Comparison of ENCODE assay signal across 7 cellular contexts in the genomic region with DNA sequence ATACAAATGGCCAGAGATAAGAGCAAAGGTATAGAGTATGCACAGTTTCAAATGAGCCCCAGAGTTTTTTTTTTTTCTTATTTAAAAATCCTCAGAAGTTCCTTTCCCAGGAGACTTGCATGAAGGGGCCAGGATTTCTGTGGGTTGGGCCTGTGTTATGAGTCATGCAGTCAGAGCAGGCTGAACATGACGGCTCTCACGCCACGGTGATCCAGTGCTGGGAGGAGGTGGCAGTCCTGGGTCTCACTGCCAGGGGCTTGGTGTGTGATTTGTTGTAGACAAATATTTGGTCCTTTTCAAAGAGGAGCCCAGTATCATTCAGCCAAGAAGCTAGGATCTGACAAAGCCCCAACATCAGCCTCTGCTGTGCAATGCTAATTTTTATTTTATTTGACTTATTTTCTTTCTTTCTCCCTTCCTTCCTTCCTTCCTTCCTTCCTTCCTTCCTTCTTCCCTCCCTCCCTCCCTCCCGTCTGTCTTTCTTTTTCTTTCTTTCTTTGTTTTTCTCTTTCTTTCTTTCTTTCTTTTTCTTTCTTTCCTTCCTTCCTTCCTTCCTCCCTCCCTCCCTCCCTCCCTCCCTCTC. TPM values are rescaled to one million over a fixed set of nuclear protein-coding genes. Genes with fewer than 3 reads are reported as not detected.
DNase-seq lines count a peak whose midpoint lies in the region; ATAC-seq and TF ChIP-seq lines count a peak whose summit lies in the region.

No MANE protein-coding gene starts in this region.

- no peak overlapping the region for H3K27ac ChIP-seq in HCT116 (ENCODE audit: low read depth, low read length)
- H3K27ac ChIP-seq in SJSA1, result peak overlapping the region; percentile 77
- peak overlapping the region in 6 of 10 donors; percentile 5 to 72 (median 55) for H3K27ac ChIP-seq in heart right ventricle
- peak overlapping the region; percentile 32 to 62 for H3K27ac ChIP-seq in thoracic aorta
- H3K27ac ChIP-seq in CD8-positive, alpha-beta T cell (ENCODE audit: low read depth, low read length), result no peak overlapping the region

- intact Hi-C loops in HCT116 (cut with micrococcal nuclease), result no loop called here
- intact Hi-C loops in heart right ventricle (cut with DNase I), result no loop called here
- intact Hi-C loops in CD8-positive, alpha-beta T cell (cut with DNase I, micrococcal nuclease), result no loop called here

- peak overlapping the region; percentile 59 for H2AFZ ChIP-seq in HCT116 (ENCODE audit: low read depth, low read length, poor library complexity, severe bottlenecking)

- TF ChIP-seq CTCF in HCT116 (IDR thresholded peaks at IDR 0.05 in 2 of 3, conservative IDR thresholded peaks at IDR 0.05 in 1 of 3; ENCODE audit: borderline replicate concordance in 1 of 3, insufficient read depth in 1 of 3, low read depth in 2 of 3, low read length in 2 of 3), result no peak
- TF ChIP-seq CTCF in heart right ventricle (IDR thresholded peaks at IDR 0.05), result no peak
- TF ChIP-seq CTCF in thoracic aorta (IDR thresholded peaks at IDR 0.05), result no peak
- no peak for TF ChIP-seq CTCF in CD8-positive, alpha-beta T cell (IDR thresholded peaks at IDR 0.05)

- BruUV-seq in HCT116 (replicated peaks; lab: Mats Ljungman, UMichigan), result no TSS peak

- H3K4me3 ChIP-seq in HCT116 (replicated peaks in 1 of 2; ENCODE audit: low read depth in 1 of 2, low read length in 2 of 2) (peak overlapping the region; percentile 12 to 13; a peak in 3 of 4 replicates), SJSA1 (no peak overlapping the region), heart right ventricle (no peak overlapping the region), thoracic aorta (peak overlapping the region; percentile 46)
- H3K4me3 ChIP-seq in CD8-positive, alpha-beta T cell (ENCODE audit: low read depth, low read length), result no peak overlapping the region

- H3K9ac ChIP-seq in HCT116 (ENCODE audit: low read length), result peak overlapping the region; percentile 28

- H3K9me3 Mint-ChIP-seq in CD8-positive, alpha-beta T cell, result no peaks in the 10 kb centered on the region
- H3K9me3 Mint-ChIP-seq in activated T-helper 17 cell treated with anti-CD3 and anti-CD28 coated beads, Interleukin-2, amount 50 U/mL, for 72 hours, result no peaks in the 10 kb centered on the region

- no peaks in the 10 kb centered on the region for H3K36me3 Mint-ChIP-seq in CD8-positive, alpha-beta T cell
- H3K36me3 Mint-ChIP-seq in activated T-helper 17 cell treated with anti-CD3 and anti-CD28 coated beads, Interleukin-2, amount 50 U/mL, for 72 hours (ENCODE audit: low read depth), result no peaks in the 10 kb centered on the region

- no peaks in the 10 kb centered on the region for H4K20me1 ChIP-seq in HCT116 (ENCODE audit: insufficient read depth)

- H3K4me1 ChIP-seq in HCT116 (ENCODE audit: control insufficient read depth in 1 of 2, insufficient read depth in 2 of 2, low read length in 2 of 2) (peaks cover 3 to 26% of the 10 kb centered on the region in 2 experiments; a peak in 3 of 4 replicates), SJSA1 (replicated peaks) (peaks cover 38% of the 10 kb centered on the region), heart right ventricle (peaks cover 0 to 30% (median 8%) of the 10 kb centered on the region in 9 donors), thoracic aorta (ENCODE audit: control insufficient read depth in 1 of 2, low read depth in 2 of 2) (peaks cover 7 to 16% of the 10 kb centered on the region in 2 donors)
- H3K4me1 ChIP-seq in CD8-positive, alpha-beta T cell (ENCODE audit: insufficient read depth, low read length), result peaks cover 8% of the 10 kb centered on the region

- TF ChIP-seq RAD21 in HCT116 (IDR thresholded peaks at IDR 0.05; ENCODE audit: low read depth), result no peak

- no peaks in the 10 kb centered on the region for H3K27me3 Mint-ChIP-seq in CD8-positive, alpha-beta T cell (ENCODE audit: low read depth)
- peaks cover 16% of the 10 kb centered on the region for H3K27me3 Mint-ChIP-seq in activated T-helper 17 cell treated with anti-CD3 and anti-CD28 coated beads, Interleukin-2, amount 50 U/mL, for 72 hours

- H3K79me2 ChIP-seq in HCT116 (ENCODE audit: insufficient read depth, low read length), result no peaks in the 10 kb centered on the region

- H3K9me3 ChIP-seq in HCT116 (ENCODE audit: control insufficient read depth in 1 of 2, insufficient read depth in 1 of 2, low read depth in 1 of 2, low read length in 2 of 2), result no peaks in the 10 kb centered on the region
- H3K9me3 ChIP-seq in SJSA1 (replicated peaks), result no peaks in the 10 kb centered on the region
- no peaks in the 10 kb centered on the region for H3K9me3 ChIP-seq in heart right ventricle
- H3K9me3 ChIP-seq in thoracic aorta, result no peaks in the 10 kb centered on the region
- no peaks in the 10 kb centered on the region for H3K9me3 ChIP-seq in CD8-positive, alpha-beta T cell (ENCODE audit: low read length)

- no peak for TF ChIP-seq POLR2A in HCT116 (IDR thresholded peaks at IDR 0.05; ENCODE audit: borderline replicate concordance, extremely low read depth, insufficient read depth, insufficient read length)

- H3K4me3 Mint-ChIP-seq in CD8-positive, alpha-beta T cell, result no peak overlapping the region
- H3K4me3 Mint-ChIP-seq in activated T-helper 17 cell treated with anti-CD3 and anti-CD28 coated beads, Interleukin-2, amount 50 U/mL, for 72 hours, result no peak overlapping the region

- CTCF ChIA-PET in HCT116 (lab: Charles Lee), result no interaction called here
- CTCF ChIA-PET in CD8-positive, alpha-beta T cell (lab: Charles Lee), result no interaction called here

- WGBS in heart right ventricle, 2 donors, result 39 to 49% methylated on average over 4 of the region's 4 CpGs

- H3K4me1 Mint-ChIP-seq in CD8-positive, alpha-beta T cell (ENCODE audit: low read depth), result peaks cover 11% of the 10 kb centered on the region
- H3K4me1 Mint-ChIP-seq in activated T-helper 17 cell treated with anti-CD3 and anti-CD28 coated beads, Interleukin-2, amount 50 U/mL, for 72 hours, result no peaks in the 10 kb centered on the region

- POLR2A ChIA-PET in HCT116 (lab: Charles Lee), result no interaction called here
- POLR2A ChIA-PET in CD8-positive, alpha-beta T cell (lab: Charles Lee), result no interaction called here

- RAD21 ChIA-PET in HCT116 (lab: Charles Lee; ENCODE audit: low non-redundant PET in 1 of 2, low total read pairs in 2 of 2, uncharacterized antibody in 2 of 2, unreplicated experiment in 2 of 2), result interaction anchor here in 1 of 2 experiments (0.7 kb wide), 1 partner anchor 61 kb away, joined by 5 read pairs; no protein-coding TSS in a partner anchor

- DNase-seq in HCT116 (ENCODE audit: low read depth, low spot score), result peak; percentile 71
- peak; percentile 90 to 97 for DNase-seq in SJSA1 (ENCODE audit: low read depth in 1 of 2, low spot score in 2 of 2)
- DNase-seq in heart right ventricle, result peak; percentile 70 to 73
- DNase-seq in thoracic aorta (ENCODE audit: low spot score), result peak; percentile 74
- no peak for DNase-seq in OCI-M2 (lab: John Stamatoyannopoulos, UW; ENCODE audit: unreplicated experiment)
- no peak for DNase-seq in CD8-positive, alpha-beta T cell

- H3K36me3 ChIP-seq in HCT116 (ENCODE audit: control insufficient read depth in 1 of 2, insufficient read depth in 2 of 2, low read length in 2 of 2) (no peaks in the 10 kb centered on the region), SJSA1 (no peaks in the 10 kb centered on the region), heart right ventricle (no peaks in the 10 kb centered on the region), thoracic aorta (no peaks in the 10 kb centered on the region)
- H3K36me3 ChIP-seq in CD8-positive, alpha-beta T cell (ENCODE audit: insufficient read depth, low read length), result no peaks in the 10 kb centered on the region

- H3K9me2 ChIP-seq in HCT116 (ENCODE audit: insufficient read depth), result no peaks in the 10 kb centered on the region

- H3K27me3 ChIP-seq in HCT116 (ENCODE audit: insufficient read depth, low read length) (no peaks in the 10 kb centered on the region), SJSA1 (replicated peaks) (no peaks in the 10 kb centered on the region), heart right ventricle (no peaks in the 10 kb centered on the region), thoracic aorta (replicated peaks; ENCODE audit: insufficient read depth) (no peaks in the 10 kb centered on the region)
- no peaks in the 10 kb centered on the region for H3K27me3 ChIP-seq in CD8-positive, alpha-beta T cell (ENCODE audit: insufficient read depth, low read length)

- H3K4me2 ChIP-seq in HCT116 (ENCODE audit: low read length), result peak overlapping the region; percentile 65

- ATAC-seq in HCT116, result peak; percentile 99
- peak; percentile 72 to 98 (median 94) for ATAC-seq in heart right ventricle
- peak; percentile 80 for ATAC-seq in thoracic aorta (ENCODE audit: insufficient number of reproducible peaks, low FRiP score, low read depth)
- ATAC-seq in CD8-positive, alpha-beta T cell, result no peak
- ATAC-seq in activated T-helper 17 cell treated with anti-CD3 and anti-CD28 coated beads, Interleukin-2, amount 50 U/mL, for 72 hours (replicated peaks), result no peak

- no peak overlapping the region for H3K27ac Mint-ChIP-seq in CD8-positive, alpha-beta T cell
- no peak overlapping the region for H3K27ac Mint-ChIP-seq in activated T-helper 17 cell treated with anti-CD3 and anti-CD28 coated beads, Interleukin-2, amount 50 U/mL, for 72 hours

TF ChIP-seq in HCT116, 20 proteins besides CTCF, POLR2A, EP300 and RAD21:
- TF ChIP-seq JUND (IDR thresholded peaks at IDR 0.05) (peak; percentile 77), CBX3 (IDR thresholded peaks at IDR 0.05; ENCODE audit: low read depth) (peak; percentile 35; the same call in 1 of the 2 replicates), ELF1 (IDR thresholded peaks at IDR 0.05; ENCODE audit: borderline replicate concordance, low read depth) (no peak), MAX (IDR thresholded peaks at IDR 0.05) (no peak), POLR2AphosphoS5 (IDR thresholded peaks at IDR 0.05; ENCODE audit: low read depth, low read length) (peak; percentile 71), TCF7L2 (IDR thresholded peaks at IDR 0.05; ENCODE audit: borderline replicate concordance, extremely low read depth, insufficient read depth, insufficient read length) (no peak), FOSL1 (IDR thresholded peaks at IDR 0.05; ENCODE audit: low read depth) (peak; percentile 78), SP1 (IDR thresholded peaks at IDR 0.05; ENCODE audit: low read depth) (0 out of 2 replicates have a peak, but pooled peaks have one; percentile 12)

RNA-seq across cellular contexts. Expression of gene KCNE4, which starts 10.4 kb away (rescaled TPM):
- not detected for total RNA-seq in HCT116 (2021; ENCODE audit: unreplicated experiment)
- 0.03 TPM in 1 of 2 replicates, not detected in the other for polyA plus RNA-seq in HCT116 (2012)
- total RNA-seq in SJSA1 (2014; rRNA removed; shearing (Covaris generic)), result 3.1 and 4.3 TPM in 2 replicates
- total RNA-seq in heart right ventricle, result 1 to 10 TPM in 7 of 10 donors, under 1 TPM in 3; 0.28 to 5.2 (median 1.2) TPM
- polyA plus RNA-seq in heart right ventricle, result 1 to 10 TPM; 2.4 TPM
- total RNA-seq in thoracic aorta, result 10 to 100 TPM in 1 of 2 donors, 1 to 10 TPM in 1; 9.6 to 13.6 TPM
- not detected for total RNA-seq in CD8-positive, alpha-beta T cell
- total RNA-seq in activated T-helper 17 cell treated with anti-CD3 and anti-CD28 coated beads, Interleukin-2, amount 50 U/mL, for 72 hours, result not detected

Comparison
In these comparisons a context has a peak if more than half of its experiments do, and no peak if none do; other contexts are left out.
1. ATAC-seq: peak in HCT116 (single experiment), heart right ventricle (8 of 8) and thoracic aorta (single experiment); none in CD8-positive, alpha-beta T cell (single experiment) and activated T-helper 17 cell treated with anti-CD3 and anti-CD28 coated beads, Interleukin-2, amount 50 U/mL, for 72 hours (single experiment).
2. DNase-seq: peak in HCT116 (single experiment), SJSA1 (2 of 2), heart right ventricle (2 of 2) and thoracic aorta (single experiment); none in OCI-M2 (single experiment) and CD8-positive, alpha-beta T cell (0 of 7).
3. H3K27ac ChIP-seq: peak in SJSA1 (single experiment), heart right ventricle (6 of 10) and thoracic aorta (2 of 2); none in HCT116 (single experiment) and CD8-positive, alpha-beta T cell (single experiment).
4. H3K4me3 ChIP-seq: peak in HCT116 (2 of 2) and thoracic aorta (single experiment); none in SJSA1 (single experiment), heart right ventricle (0 of 10) and CD8-positive, alpha-beta T cell (single experiment).